Comparison of ENCODE assay signal across 17 cellular contexts in genomic region chr3:103055021-103055420, GRCh38.
A peak's percentile ranks its signal among the peaks of the same experiment; 100 is the strongest.
DNase-seq lines count a peak whose midpoint lies in the region; ATAC-seq and TF ChIP-seq lines count a peak whose summit lies in the region.
"Had no signal": no experiment of that assay in that cellular context is flagged by ENCODE, and none has a peak within 500 bp of the region (broad histone marks: within the 10 kb centered on the region; RNA-seq: fewer than 3 reads in every experiment).

No MANE protein-coding gene starts in this region.

- ATAC-seq in GM21717 (IDR thresholded peaks at IDR 0.05; ENCODE audit: unreplicated experiment) (no peak), GM21529 (IDR thresholded peaks at IDR 0.05; ENCODE audit: unreplicated experiment) (no peak)
- ATAC-seq: HCT116 had no signal

- H3K27ac Mint-ChIP-seq in endothelial cell (ENCODE audit: unreplicated experiment) (peak overlapping the region; percentile 22), nephron (peak overlapping the region in 2 of 3 experiments; percentile 17 to 50)
- H3K27ac Mint-ChIP-seq: CD8-positive, alpha-beta memory T cell had no signal

- H3K4me1 Mint-ChIP-seq in endothelial cell (ENCODE audit: unreplicated experiment) (peaks cover 45% of the 10 kb centered on the region), nephron (peaks cover 22% of the 10 kb centered on the region)
- H3K4me1 Mint-ChIP-seq: CD8-positive, alpha-beta memory T cell had no signal

- H3K27me3 Mint-ChIP-seq in endothelial cell (ENCODE audit: unreplicated experiment) (no peaks in the 10 kb centered on the region), nephron (ENCODE audit: low read depth) (no peaks in the 10 kb centered on the region)

- no peak overlapping the region for H3K4me3 ChIP-seq in coronary artery
- H3K4me3 ChIP-seq: BLaER1, GM23248 had no signal

- H3K4me3 Mint-ChIP-seq in endothelial cell (ENCODE audit: unreplicated experiment): no peak overlapping the region
- no peak overlapping the region for H3K4me3 Mint-ChIP-seq in nephron
- H3K4me3 Mint-ChIP-seq: CD8-positive, alpha-beta memory T cell had no signal

- H3K36me3 Mint-ChIP-seq in endothelial cell (ENCODE audit: low read depth, unreplicated experiment) (no peaks in the 10 kb centered on the region), nephron (ENCODE audit: low read depth) (no peaks in the 10 kb centered on the region)
- H3K36me3 Mint-ChIP-seq: CD8-positive, alpha-beta memory T cell had no signal

- H3K9me3 Mint-ChIP-seq in endothelial cell (ENCODE audit: unreplicated experiment) (no peaks in the 10 kb centered on the region), nephron (no peaks in the 10 kb centered on the region)

- DNase-seq in NCI-H82 (lab: John Stamatoyannopoulos, UW): peak; percentile 42
- no peak for DNase-seq in NCI-H82 treated with DMSO at 0.1 percent for 48 hours (lab: John Stamatoyannopoulos, UW; ENCODE audit: unreplicated experiment)
- no peak for DNase-seq in endothelial cell (ENCODE audit: low spot score)
- no peak for DNase-seq in coronary artery (ENCODE audit: low spot score)
- DNase-seq: AML-193; Caco-2; CD8-positive, alpha-beta memory T cell; DMS53; GM23248; IMR-90 had no signal

- no peak overlapping the region for H3K27ac ChIP-seq in coronary artery
- H3K27ac ChIP-seq: 22Rv1, BLaER1, GM23248, HL-60 had no signal

- TF ChIP-seq CTCF in endothelial cell (IDR thresholded peaks at IDR 0.05; ENCODE audit: unreplicated experiment) (no peak), nephron (IDR thresholded peaks at IDR 0.05; ENCODE audit: unreplicated experiment in 3 of 3) (no peak), coronary artery (IDR thresholded peaks at IDR 0.05) (no peak)
